8 cellular contexts compared by ENCODE assay signal in the genomic region with DNA sequence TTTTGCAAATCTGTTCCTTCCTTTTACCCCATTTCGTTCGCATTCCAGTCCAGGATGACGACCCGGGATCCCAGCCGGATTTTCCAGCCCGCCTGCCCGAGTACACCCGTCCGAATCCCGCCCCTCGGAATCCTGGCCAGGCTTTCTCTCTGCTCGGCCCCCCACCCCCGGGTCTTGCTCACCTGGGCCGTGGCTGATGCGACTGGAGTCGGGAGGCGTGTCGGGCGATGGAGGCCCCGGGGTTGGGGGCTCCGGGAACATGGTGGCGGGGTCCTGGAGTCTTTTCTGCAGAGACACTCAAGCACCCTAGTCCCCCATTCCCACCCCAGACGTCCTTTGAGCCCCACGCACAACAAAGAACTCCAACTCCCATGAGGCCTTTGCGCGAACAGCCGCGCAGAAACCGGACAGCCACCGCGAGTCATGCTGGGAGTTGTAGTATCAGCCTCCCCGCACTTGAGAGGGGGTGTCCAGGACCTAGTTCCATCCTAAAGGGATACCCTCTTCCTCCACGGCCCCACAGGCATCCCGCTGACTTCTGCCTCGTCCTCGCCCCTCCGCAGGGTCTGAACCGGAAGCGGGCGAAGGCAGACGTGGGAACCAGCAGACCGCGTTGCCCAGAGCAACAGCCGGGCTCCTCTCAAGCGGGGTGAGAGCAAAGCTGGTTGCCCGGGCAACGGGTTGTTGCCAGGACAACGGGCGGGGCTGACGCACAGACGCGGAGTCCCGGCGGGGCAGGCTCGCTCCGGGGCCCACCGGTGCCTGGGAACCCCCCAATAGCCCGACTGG. TPM values are rescaled to one million over a fixed set of nuclear protein-coding genes. Genes with fewer than 3 reads are reported as not detected.
DNase-seq lines count a peak whose midpoint lies in the region; ATAC-seq and TF ChIP-seq lines count a peak whose summit lies in the region.

No MANE protein-coding gene starts in this region.

- peak overlapping the region; percentile 26 to 97 (median 94) for H3K27ac Mint-ChIP-seq in CD8-positive, alpha-beta memory T cell
- no peak overlapping the region for H3K27ac Mint-ChIP-seq in activated T-helper 2 cell treated with anti-CD3 and anti-CD28 coated beads, Interferon-gamma antibody, Interleukin-2, Interleukin-4, amounts not matched to agents 10 μg/mL and 5 μg/mL and 100 μg/mL, durations not matched to agents 14 hours and 24 hours and 36 hours

- no peaks in the 10 kb centered on the region for H3K36me3 ChIP-seq in CD8-positive, alpha-beta memory T cell (ENCODE audit: insufficient read depth, low read length)

- no peak for TF ChIP-seq CTCF in fibroblast of the aortic adventitia (IDR thresholded peaks at IDR 0.05; ENCODE audit: insufficient read depth, low read length)

- no peaks in the 10 kb centered on the region for H3K9me3 ChIP-seq in CD8-positive, alpha-beta memory T cell (ENCODE audit: low read length)

- H3K4me1 Mint-ChIP-seq in CD8-positive, alpha-beta memory T cell = peaks cover 21 to 36% (median 24%) of the 10 kb centered on the region in 3 donors
- H3K4me1 Mint-ChIP-seq in activated T-helper 2 cell treated with anti-CD3 and anti-CD28 coated beads, Interferon-gamma antibody, Interleukin-2, Interleukin-4, amounts not matched to agents 10 μg/mL and 5 μg/mL and 100 μg/mL, durations not matched to agents 14 hours and 24 hours and 36 hours (ENCODE audit: low read depth) = peaks cover 14% of the 10 kb centered on the region

- peak overlapping the region; percentile 74 to 92 (median 78) for H3K4me3 Mint-ChIP-seq in CD8-positive, alpha-beta memory T cell
- H3K4me3 Mint-ChIP-seq in activated T-helper 2 cell treated with anti-CD3 and anti-CD28 coated beads, Interferon-gamma antibody, Interleukin-2, Interleukin-4, amounts not matched to agents 10 μg/mL and 5 μg/mL and 100 μg/mL, durations not matched to agents 14 hours and 24 hours and 36 hours (ENCODE audit: low read depth) = peak overlapping the region; percentile 60

- H3K36me3 Mint-ChIP-seq in CD8-positive, alpha-beta memory T cell = no peaks in the 10 kb centered on the region
- no peaks in the 10 kb centered on the region for H3K36me3 Mint-ChIP-seq in activated T-helper 2 cell treated with anti-CD3 and anti-CD28 coated beads, Interferon-gamma antibody, Interleukin-2, Interleukin-4, amounts not matched to agents 10 μg/mL and 5 μg/mL and 100 μg/mL, durations not matched to agents 14 hours and 24 hours and 36 hours (ENCODE audit: low read depth)

- H3K4me3 ChIP-seq in CD8-positive, alpha-beta memory T cell (ENCODE audit: low read length) = peak overlapping the region; percentile 57
- peak overlapping the region; percentile 62 for H3K4me3 ChIP-seq in Jurkat, Clone E6-1 (ENCODE audit: low read length)
- peak overlapping the region; percentile 57 for H3K4me3 ChIP-seq in fibroblast of the aortic adventitia (ENCODE audit: low read depth, low read length)

- CTCF ChIA-PET in CD8-positive, alpha-beta memory T cell (lab: Charles Lee) = no interaction called here

- peaks cover 68 to 73% of the 10 kb centered on the region in 2 donors for H3K27me3 Mint-ChIP-seq in CD8-positive, alpha-beta memory T cell
- H3K27me3 Mint-ChIP-seq in activated T-helper 2 cell treated with anti-CD3 and anti-CD28 coated beads, Interferon-gamma antibody, Interleukin-2, Interleukin-4, amounts not matched to agents 10 μg/mL and 5 μg/mL and 100 μg/mL, durations not matched to agents 14 hours and 24 hours and 36 hours (ENCODE audit: low read depth) = peaks cover 45% of the 10 kb centered on the region

- ATAC-seq in GM21526 (IDR thresholded peaks at IDR 0.05; ENCODE audit: low FRiP score, unreplicated experiment) = peak; percentile 45

- peaks cover 0 to 7% (median 0%) of the 10 kb centered on the region in 5 donors for H3K9me3 Mint-ChIP-seq in CD8-positive, alpha-beta memory T cell
- no peaks in the 10 kb centered on the region for H3K9me3 Mint-ChIP-seq in activated T-helper 2 cell treated with anti-CD3 and anti-CD28 coated beads, Interferon-gamma antibody, Interleukin-2, Interleukin-4, amounts not matched to agents 10 μg/mL and 5 μg/mL and 100 μg/mL, durations not matched to agents 14 hours and 24 hours and 36 hours

- POLR2A ChIA-PET in CD8-positive, alpha-beta memory T cell (lab: Charles Lee) = interaction anchor here (0.6 kb wide), 1 partner anchor 123 kb away, joined by 4 read pairs; no protein-coding TSS in a partner anchor

- intact Hi-C loops in activated T-helper 2 cell treated with anti-CD3 and anti-CD28 coated beads, Interferon-gamma antibody, Interleukin-2, Interleukin-4, amounts not matched to agents 10 μg/mL and 5 μg/mL and 100 μg/mL, durations not matched to agents 14 hours and 24 hours and 36 hours (cut with micrococcal nuclease) = loop anchor here (5.0 kb wide), 1 partner anchor 78 kb away; the partner anchor contains the start of gene PPP6R1

- peak overlapping the region; percentile 29 for H3K27ac ChIP-seq in CD8-positive, alpha-beta memory T cell (ENCODE audit: low read depth, low read length)
- H3K27ac ChIP-seq in substantia nigra (ENCODE audit: low read depth, low read length, poor library complexity, severe bottlenecking) = no peak overlapping the region

- peak; percentile 95 to 99 (median 97) for DNase-seq in CD8-positive, alpha-beta memory T cell
- peak; percentile 94 for DNase-seq in Jurkat, Clone E6-1 (ENCODE audit: low read depth, low spot score)
- DNase-seq in RPMI7951 (ENCODE audit: low read depth) (peak; percentile 87), fibroblast of the aortic adventitia (ENCODE audit: low read depth) (peak; percentile 72), occipital lobe (lab: John Stamatoyannopoulos, UW) (peak; percentile 88), substantia nigra (lab: John Stamatoyannopoulos, UW) (peak in 47 of 49 donors; percentile 7 to 98 (median 69))
- DNase-seq in activated T-helper 2 cell treated with anti-CD3 and anti-CD28 coated beads, Interferon-gamma antibody, Interleukin-2, Interleukin-4, amounts not matched to agents 10 μg/mL and 5 μg/mL and 100 μg/mL, durations not matched to agents 14 hours and 24 hours and 36 hours (ENCODE audit: low spot score) = peak; percentile 90

- H3K4me1 ChIP-seq in CD8-positive, alpha-beta memory T cell (ENCODE audit: insufficient read depth, low read length) = peaks cover 28% of the 10 kb centered on the region

- H3K27me3 ChIP-seq in CD8-positive, alpha-beta memory T cell (ENCODE audit: insufficient read depth, low read length, poor library complexity, severe bottlenecking) = peaks cover 70% of the 10 kb centered on the region

RNA-seq across cellular contexts. Expression of gene SYT5, which starts 1.1 kb away (rescaled TPM):
- total RNA-seq in CD8-positive, alpha-beta memory T cell = not detected
- polyA plus RNA-seq in CD8-positive, alpha-beta memory T cell = 0.37 TPM
- polyA plus RNA-seq in Jurkat, Clone E6-1 (2012; ENCODE audit: insufficient read depth, insufficient read length) = 4.1 TPM
- total RNA-seq in RPMI7951 (2014; rRNA removed; shearing (Covaris generic)) = 0.10 and 0.36 TPM in 2 replicates
- 0.23 TPM in 1 of 2 replicates, not detected in the other for total RNA-seq in activated T-helper 2 cell treated with anti-CD3 and anti-CD28 coated beads, Interferon-gamma antibody, Interleukin-2, Interleukin-4, amounts not matched to agents 10 μg/mL and 5 μg/mL and 100 μg/mL, durations not matched to agents 14 hours and 24 hours and 36 hours
- 0.45 TPM in 1 of 2 replicates, not detected in the other for total RNA-seq in fibroblast of the aortic adventitia (ENCODE audit: low replicate concordance)
- total RNA-seq in occipital lobe = 36.8 TPM

RNA-seq across cellular contexts. Expression of gene DNAAF3, which starts 12.6 kb away (rescaled TPM):
- under 1 TPM in 1 of 2 experiments, not detected in 1; 0.27 TPM for total RNA-seq in CD8-positive, alpha-beta memory T cell
- not detected for polyA plus RNA-seq in CD8-positive, alpha-beta memory T cell
- 14.5 TPM for polyA plus RNA-seq in Jurkat, Clone E6-1 (2012; ENCODE audit: insufficient read depth, insufficient read length)
- 1.4 and 1.6 TPM in 2 replicates for total RNA-seq in RPMI7951 (2014; rRNA removed; shearing (Covaris generic))
- 0.23 and 0.27 TPM in 2 replicates for total RNA-seq in activated T-helper 2 cell treated with anti-CD3 and anti-CD28 coated beads, Interferon-gamma antibody, Interleukin-2, Interleukin-4, amounts not matched to agents 10 μg/mL and 5 μg/mL and 100 μg/mL, durations not matched to agents 14 hours and 24 hours and 36 hours
- 0.33 and 1.5 TPM in 2 replicates for total RNA-seq in fibroblast of the aortic adventitia (ENCODE audit: low replicate concordance)
- 0.31 TPM for total RNA-seq in occipital lobe

RNA-seq across cellular contexts. Expression of gene TNNI3, which starts 21.4 kb away (rescaled TPM):
- total RNA-seq in CD8-positive, alpha-beta memory T cell = not detected
- polyA plus RNA-seq in CD8-positive, alpha-beta memory T cell = not detected
- 3.0 TPM for polyA plus RNA-seq in Jurkat, Clone E6-1 (2012; ENCODE audit: insufficient read depth, insufficient read length)
- 0.48 and 0.78 TPM in 2 replicates for total RNA-seq in RPMI7951 (2014; rRNA removed; shearing (Covaris generic))
- total RNA-seq in activated T-helper 2 cell treated with anti-CD3 and anti-CD28 coated beads, Interferon-gamma antibody, Interleukin-2, Interleukin-4, amounts not matched to agents 10 μg/mL and 5 μg/mL and 100 μg/mL, durations not matched to agents 14 hours and 24 hours and 36 hours = not detected in 2 replicates
- total RNA-seq in fibroblast of the aortic adventitia (ENCODE audit: low replicate concordance) (not detected in 2 replicates), occipital lobe (not detected)

RNA-seq across cellular contexts. Expression of gene TNNT1, which starts 30.0 kb away (rescaled TPM):
- total RNA-seq in CD8-positive, alpha-beta memory T cell = not detected
- not detected for polyA plus RNA-seq in CD8-positive, alpha-beta memory T cell
- 30.1 TPM for polyA plus RNA-seq in Jurkat, Clone E6-1 (2012; ENCODE audit: insufficient read depth, insufficient read length)
- total RNA-seq in RPMI7951 (2014; rRNA removed; shearing (Covaris generic)) = 32.5 and 42.4 TPM in 2 replicates
- total RNA-seq in activated T-helper 2 cell treated with anti-CD3 and anti-CD28 coated beads, Interferon-gamma antibody, Interleukin-2, Interleukin-4, amounts not matched to agents 10 μg/mL and 5 μg/mL and 100 μg/mL, durations not matched to agents 14 hours and 24 hours and 36 hours = 0.27 and 1.3 TPM in 2 replicates
- total RNA-seq in fibroblast of the aortic adventitia (ENCODE audit: low replicate concordance) = 1.1 and 4.3 TPM in 2 replicates
- not detected for total RNA-seq in occipital lobe

RNA-seq across cellular contexts. Expression of gene PTPRH, which starts 30.3 kb away (rescaled TPM):
- total RNA-seq in CD8-positive, alpha-beta memory T cell = not detected
- not detected for polyA plus RNA-seq in CD8-positive, alpha-beta memory T cell
- not detected for polyA plus RNA-seq in Jurkat, Clone E6-1 (2012; ENCODE audit: insufficient read depth, insufficient read length)
- total RNA-seq in RPMI7951 (2014; rRNA removed; shearing (Covaris generic)) = 5.4 and 6.0 TPM in 2 replicates
- total RNA-seq in activated T-helper 2 cell treated with anti-CD3 and anti-CD28 coated beads, Interferon-gamma antibody, Interleukin-2, Interleukin-4, amounts not matched to agents 10 μg/mL and 5 μg/mL and 100 μg/mL, durations not matched to agents 14 hours and 24 hours and 36 hours = not detected in 2 replicates
- total RNA-seq in fibroblast of the aortic adventitia (ENCODE audit: low replicate concordance) = 6.5 and 7.8 TPM in 2 replicates
- total RNA-seq in occipital lobe = 0.47 TPM

Comparison
In these comparisons a context has a peak if more than half of its experiments do, and no peak if none do; other contexts are left out.
1. RNA of gene SYT5, which starts 1.1 kb away (total RNA-seq): 36.8 TPM in occipital lobe (single experiment); 0.45 TPM in fibroblast of the aortic adventitia, 0.10 to 0.36 TPM in RPMI7951, 0.23 TPM in activated T-helper 2 cell treated with anti-CD3 and anti-CD28 coated beads, Interferon-gamma antibody, Interleukin-2, Interleukin-4, amounts not matched to agents 10 μg/mL and 5 μg/mL and 100 μg/mL, durations not matched to agents 14 hours and 24 hours and 36 hours and not detected in CD8-positive, alpha-beta memory T cell; every median in the first group is over 10 times any median in the second.
2. Peak in every context shown above with its lines, with median percentiles within 50 percentile points of each other: DNase-seq and H3K4me3 ChIP-seq.